10 cellular contexts compared by ENCODE assay signal in genomic region chr7:16739863-16740622, GRCh38. TPM values are rescaled to one million over a fixed set of nuclear protein-coding genes. Genes with fewer than 3 reads are reported as not detected.
DNase-seq lines count a peak whose midpoint lies in the region; ATAC-seq and TF ChIP-seq lines count a peak whose summit lies in the region.
"Had no signal": no experiment of that assay in that cellular context is flagged by ENCODE, and none has a peak within 500 bp of the region (broad histone marks: within the 10 kb centered on the region; RNA-seq: fewer than 3 reads in every experiment).

No MANE protein-coding gene starts in this region.

- WGBS in prostate gland: 33% methylated on average over 6 of the region's 6 CpGs

- H3K27me3 ChIP-seq in prostate gland (replicated peaks; ENCODE audit: insufficient read depth): no peaks in the 10 kb centered on the region

- no peak for ATAC-seq in HG03045 (IDR thresholded peaks at IDR 0.05; ENCODE audit: unreplicated experiment)
- ATAC-seq: WTC11 had no signal

- H3K9me3 ChIP-seq in prostate gland: no peaks in the 10 kb centered on the region

- H3K27ac ChIP-seq in prostate gland (no peak overlapping the region), substantia nigra (ENCODE audit: low read depth, low read length, poor library complexity, severe bottlenecking) (no peak overlapping the region)

- H3K4me1 ChIP-seq in prostate gland (replicated peaks): no peaks in the 10 kb centered on the region

- H3K4me3 ChIP-seq in fibroblast of mammary gland (ENCODE audit: control insufficient read depth, low read depth, low read length): no peak overlapping the region
- H3K4me3 ChIP-seq in prostate gland: no peak overlapping the region

- peak; percentile 91 for DNase-seq in GM03348 (ENCODE audit: low spot score)
- peak; percentile 89 for DNase-seq in OCI-M1 (lab: John Stamatoyannopoulos, UW)
- peak; percentile 98 for DNase-seq in fibroblast of mammary gland (ENCODE audit: low read depth)
- DNase-seq in prostate gland (ENCODE audit: low spot score): peak; percentile 70
- no peak for DNase-seq in substantia nigra (lab: John Stamatoyannopoulos, UW)
- DNase-seq in NCI-H187 treated with DMSO at 0.1 percent for 48 hours (lab: John Stamatoyannopoulos, UW): no peak
- no peak for DNase-seq in NK-92 (lab: John Stamatoyannopoulos, UW; ENCODE audit: unreplicated experiment)
- DNase-seq: KG1 had no signal

- TF ChIP-seq CTCF in fibroblast of mammary gland (conservative IDR thresholded peaks at IDR 0.05; ENCODE audit: control insufficient read depth, insufficient read depth, low read depth, low read length) (no peak), prostate gland (IDR thresholded peaks at IDR 0.05) (no peak)

- no peak for TF ChIP-seq POLR2A in prostate gland (IDR thresholded peaks at IDR 0.05)

- no peaks in the 10 kb centered on the region for H3K36me3 ChIP-seq in prostate gland

- intact Hi-C loops in prostate gland (cut with DNase I): no loop called here

RNA-seq across cellular contexts. Expression of gene TSPAN13, which starts 13.5 kb away (rescaled TPM):
- total RNA-seq in prostate gland: 10 to 100 TPM; 21.8 to 43.7 TPM

Comparison
In these comparisons a context has a peak if more than half of its experiments do, and no peak if none do; other contexts are left out.
1. DNase-seq: peak in GM03348 (single experiment), OCI-M1 (single experiment), fibroblast of mammary gland (single experiment) and prostate gland (single experiment); none in substantia nigra (0 of 49), NCI-H187 treated with DMSO at 0.1 percent for 48 hours (single experiment) and NK-92 (single experiment).